In the genomic region with DNA sequence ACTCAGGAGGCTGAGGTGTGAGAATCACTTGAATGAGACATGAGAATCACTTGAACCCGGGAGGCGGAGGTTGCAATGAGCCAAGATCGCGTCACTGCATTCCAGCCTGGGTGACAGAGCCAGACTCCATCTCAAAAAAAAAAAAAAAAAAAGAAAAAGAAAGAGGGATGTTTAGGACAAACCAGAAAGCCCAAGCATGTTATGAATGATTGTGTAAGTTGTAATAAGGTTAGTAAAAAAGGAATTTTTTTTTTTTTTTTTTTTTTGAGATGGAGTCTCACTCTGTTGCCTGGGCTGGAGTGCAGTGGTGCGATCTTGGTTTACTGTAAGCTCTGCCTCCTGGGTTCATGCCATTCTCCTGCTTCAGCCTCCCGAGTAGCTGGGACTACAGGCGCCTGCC, we compare ENCODE assay signal across 3 cellular contexts. TPM values are rescaled to one million over a fixed set of nuclear protein-coding genes. Genes with fewer than 3 reads are reported as not detected.
"Had no signal": no experiment of that assay in that cellular context is flagged by ENCODE, and none has a peak within 500 bp of the region (broad histone marks: within the 10 kb centered on the region; RNA-seq: fewer than 3 reads in every experiment).

No MANE protein-coding gene starts in this region.

RNA-seq across cellular contexts. Expression of a gene that starts 14.5 kb away (rescaled TPM):
- polyA plus RNA-seq: stomach, thymus, urinary bladder had no signal
